Comparison of ENCODE assay signal across 9 cellular contexts in the genomic region with DNA sequence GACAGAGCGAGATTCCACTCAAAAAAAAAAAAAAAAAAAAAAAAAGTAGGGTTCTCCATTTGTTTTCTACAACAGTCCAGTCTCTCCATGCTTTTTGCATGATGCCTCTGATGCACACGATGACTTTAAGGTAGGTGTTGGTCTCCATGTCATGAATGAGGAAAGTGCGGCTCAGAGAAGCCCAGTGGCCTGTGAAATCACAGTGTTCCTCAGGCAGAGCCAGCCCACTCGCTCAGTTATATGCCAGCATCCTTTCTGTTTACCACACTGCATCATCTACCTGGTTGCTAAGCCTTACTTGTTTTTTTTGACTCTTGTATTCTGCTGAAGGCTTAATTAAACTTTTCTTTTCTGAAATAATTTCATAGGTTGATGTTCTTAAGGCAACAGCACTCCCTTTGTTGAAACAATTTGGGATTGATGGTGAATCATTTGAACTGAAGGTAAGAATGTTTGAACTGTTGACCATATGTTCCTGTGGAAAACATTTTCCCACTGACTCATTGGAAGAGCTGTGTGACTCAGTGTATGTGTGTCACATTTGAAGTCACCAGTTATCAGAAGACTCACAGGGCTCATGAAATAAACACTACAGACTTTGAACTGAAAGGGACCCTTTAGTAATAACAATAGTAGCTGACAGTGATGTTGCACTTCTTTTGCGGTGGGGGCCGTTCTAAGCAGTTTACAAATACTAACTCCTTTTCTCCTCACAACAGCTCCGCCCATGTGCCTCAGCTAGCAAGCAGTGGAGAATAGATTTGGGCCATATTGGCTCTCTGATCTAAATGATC. TPM values are rescaled to one million over a fixed set of nuclear protein-coding genes. Genes with fewer than 3 reads are reported as not detected.
A peak's percentile ranks its signal among the peaks of the same experiment; 100 is the strongest.
DNase-seq lines count a peak whose midpoint lies in the region; ATAC-seq and TF ChIP-seq lines count a peak whose summit lies in the region.
"Had no signal": no experiment of that assay in that cellular context is flagged by ENCODE, and none has a peak within 500 bp of the region (broad histone marks: within the 10 kb centered on the region; RNA-seq: fewer than 3 reads in every experiment).

No MANE protein-coding gene starts in this region.

- peaks cover 92% of the 10 kb centered on the region for H3K79me2 ChIP-seq in Karpas-422 (ENCODE audit: low read length)

- no peak overlapping the region for H3K9ac ChIP-seq in Karpas-422 (ENCODE audit: low read length)

- no peaks in the 10 kb centered on the region for H3K9me3 ChIP-seq in Karpas-422 (ENCODE audit: low read length)
- no peaks in the 10 kb centered on the region for H3K9me3 ChIP-seq in SJCRH30 (replicated peaks)

- DNase-seq in activated CD4-positive, alpha-beta T cell treated with anti-CD3 and anti-CD28 coated beads, Interleukin-2, amount 10 ng/mL, durations not matched to agents 24 days and 14 days: peak; percentile 78
- peak; percentile 95 for DNase-seq in fibroblast of the aortic adventitia (ENCODE audit: low read depth)
- peak; percentile 71 for DNase-seq in stimulated activated CD4-positive, alpha-beta T cell treated with anti-CD3 and anti-CD28 coated beads, Interleukin-4, amount 100 ng/mL, for 24 hours
- DNase-seq in Karpas-422: no peak
- DNase-seq in effector memory CD8-positive, alpha-beta T cell: no peak
- no peak for DNase-seq in SJCRH30
- DNase-seq: NCI-H1048 had no signal

- H3K4me2 ChIP-seq in Karpas-422 (ENCODE audit: low read depth, low read length, poor library complexity, severe bottlenecking): no peak overlapping the region

- H3K27ac ChIP-seq in Karpas-422 (ENCODE audit: low read length) (no peak overlapping the region), SJCRH30 (no peak overlapping the region)

- H4K20me1 ChIP-seq in Karpas-422 (ENCODE audit: insufficient read depth, low read depth, low read length): no peaks in the 10 kb centered on the region

- TF ChIP-seq CTCF in fibroblast of the aortic adventitia (IDR thresholded peaks at IDR 0.05; ENCODE audit: insufficient read depth, low read length): no peak

- no peaks in the 10 kb centered on the region for H3K27me3 Mint-ChIP-seq in activated CD4-positive, alpha-beta T cell treated with anti-CD3 and anti-CD28 coated beads, Interleukin-2, amount 10 ng/mL, durations not matched to agents 24 days and 14 days
- no peaks in the 10 kb centered on the region for H3K27me3 Mint-ChIP-seq in effector memory CD8-positive, alpha-beta T cell

- intact Hi-C loops in activated CD4-positive, alpha-beta T cell treated with anti-CD3 and anti-CD28 coated beads, Interleukin-2, amount 10 ng/mL, durations not matched to agents 24 days and 14 days (cut with micrococcal nuclease): loop anchor here (1.0 to 5.0 kb wide), 7 partner anchors 33 to 677 kb away; partner anchors contain the start of genes CD274, JAK2, PDCD1LG2 and RCL1

- no peak overlapping the region for H2AFZ ChIP-seq in Karpas-422 (ENCODE audit: low read length)

- H3K9me2 ChIP-seq in Karpas-422 (replicated peaks; ENCODE audit: insufficient read depth, low read length): no peaks in the 10 kb centered on the region

- H3K36me3 ChIP-seq in Karpas-422 (ENCODE audit: insufficient read depth, low read length) (peaks cover 31% of the 10 kb centered on the region; the same call in 1 of the 2 replicates), SJCRH30 (peaks cover 7% of the 10 kb centered on the region; the same call in 1 of the 2 replicates)

- H3K27ac Mint-ChIP-seq in activated CD4-positive, alpha-beta T cell treated with anti-CD3 and anti-CD28 coated beads, Interleukin-2, amount 10 ng/mL, durations not matched to agents 24 days and 14 days: peak overlapping the region; percentile 94
- no peak overlapping the region for H3K27ac Mint-ChIP-seq in effector memory CD8-positive, alpha-beta T cell

- ATAC-seq in HG02798 (IDR thresholded peaks at IDR 0.05; ENCODE audit: poor library complexity, unreplicated experiment) (peak; percentile 40), HG03432 (IDR thresholded peaks at IDR 0.05; ENCODE audit: unreplicated experiment) (no peak)
- ATAC-seq in effector memory CD8-positive, alpha-beta T cell (replicated peaks): no peak

- no peaks in the 10 kb centered on the region for H3K27me3 ChIP-seq in Karpas-422 (ENCODE audit: low read length)
- H3K27me3 ChIP-seq in SJCRH30: no peaks in the 10 kb centered on the region

- H3K4me1 Mint-ChIP-seq in activated CD4-positive, alpha-beta T cell treated with anti-CD3 and anti-CD28 coated beads, Interleukin-2, amount 10 ng/mL, durations not matched to agents 24 days and 14 days: peaks cover 52% of the 10 kb centered on the region
- peaks cover 9 to 12% of the 10 kb centered on the region in 2 donors for H3K4me1 Mint-ChIP-seq in effector memory CD8-positive, alpha-beta T cell (ENCODE audit: low read depth in 2 of 2)

- peak overlapping the region; percentile 55 for H3K4me3 Mint-ChIP-seq in activated CD4-positive, alpha-beta T cell treated with anti-CD3 and anti-CD28 coated beads, Interleukin-2, amount 10 ng/mL, durations not matched to agents 24 days and 14 days
- H3K4me3 Mint-ChIP-seq in effector memory CD8-positive, alpha-beta T cell: no peak overlapping the region

- H3K4me1 ChIP-seq in Karpas-422 (ENCODE audit: low read length) (no peaks in the 10 kb centered on the region), SJCRH30 (peaks cover 11% of the 10 kb centered on the region)

- H3K9me3 Mint-ChIP-seq in activated CD4-positive, alpha-beta T cell treated with anti-CD3 and anti-CD28 coated beads, Interleukin-2, amount 10 ng/mL, durations not matched to agents 24 days and 14 days: peaks cover 14% of the 10 kb centered on the region
- no peaks in the 10 kb centered on the region for H3K9me3 Mint-ChIP-seq in effector memory CD8-positive, alpha-beta T cell

- peaks cover 65% of the 10 kb centered on the region for H3K36me3 Mint-ChIP-seq in activated CD4-positive, alpha-beta T cell treated with anti-CD3 and anti-CD28 coated beads, Interleukin-2, amount 10 ng/mL, durations not matched to agents 24 days and 14 days (ENCODE audit: low read depth)
- peaks cover 12% of the 10 kb centered on the region for H3K36me3 Mint-ChIP-seq in effector memory CD8-positive, alpha-beta T cell (ENCODE audit: insufficient read depth)

- no peak overlapping the region for H3K4me3 ChIP-seq in fibroblast of the aortic adventitia (ENCODE audit: low read depth, low read length)
- H3K4me3 ChIP-seq in Karpas-422 (ENCODE audit: low read length): no peak overlapping the region
- no peak overlapping the region for H3K4me3 ChIP-seq in SJCRH30

RNA-seq across cellular contexts. Expression of gene RCL1, which starts 40.2 kb away (rescaled TPM):
- total RNA-seq in activated CD4-positive, alpha-beta T cell treated with anti-CD3 and anti-CD28 coated beads, Interleukin-2, amount 10 ng/mL, durations not matched to agents 24 days and 14 days: 44.1 and 44.6 TPM in 2 replicates
- 10.2 and 13.4 TPM in 2 replicates for total RNA-seq in fibroblast of the aortic adventitia (ENCODE audit: low replicate concordance)
- total RNA-seq in Karpas-422 (2014; rRNA removed; shearing (Covaris generic); ENCODE audit: low replicate concordance): 24.9 and 31.0 TPM in 2 replicates
- 23.9 and 27.0 TPM in 2 replicates for total RNA-seq in SJCRH30 (2014; rRNA removed; shearing (Covaris generic))

Comparison
In these comparisons a context has a peak if more than half of its experiments do, and no peak if none do; other contexts are left out.
1. DNase-seq: peak in activated CD4-positive, alpha-beta T cell treated with anti-CD3 and anti-CD28 coated beads, Interleukin-2, amount 10 ng/mL, durations not matched to agents 24 days and 14 days (single experiment), fibroblast of the aortic adventitia (single experiment) and stimulated activated CD4-positive, alpha-beta T cell treated with anti-CD3 and anti-CD28 coated beads, Interleukin-4, amount 100 ng/mL, for 24 hours (single experiment); none in Karpas-422 (single experiment), effector memory CD8-positive, alpha-beta T cell (0 of 3) and SJCRH30 (0 of 2).